Comparison of ENCODE assay signal across 8 cellular contexts in genomic region chr20:63519765-63520593, GRCh38. TPM values are rescaled to one million over a fixed set of nuclear protein-coding genes. Genes with fewer than 3 reads are reported as not detected.
DNase-seq lines count a peak whose midpoint lies in the region; ATAC-seq lines count a peak whose summit lies in the region.

No MANE protein-coding gene starts in this region.

- peaks cover 4 to 6% of the 10 kb centered on the region in 2 donors for H3K9me3 ChIP-seq in duodenal mucosa (ENCODE audit: control insufficient read depth in 1 of 2, low read length in 2 of 2)

- H3K4me3 Mint-ChIP-seq in activated CD4-positive, alpha-beta T cell treated with anti-CD3 and anti-CD28 coated beads for 36 hours: peak overlapping the region; percentile 77
- H3K4me3 Mint-ChIP-seq in memory B cell: peak overlapping the region; percentile 80

- peak overlapping the region; percentile 71 for H3K4me3 ChIP-seq in Jurkat, Clone E6-1 (ENCODE audit: low read length)
- peak overlapping the region; percentile 63 to 64 for H3K4me3 ChIP-seq in duodenal mucosa (ENCODE audit: low read depth in 1 of 2, low read length in 2 of 2)

- peak overlapping the region; percentile 50 for H3K27ac ChIP-seq in duodenal mucosa (ENCODE audit: low read depth, low read length)

- peak overlapping the region; percentile 47 for H3K27ac Mint-ChIP-seq in activated CD4-positive, alpha-beta T cell treated with anti-CD3 and anti-CD28 coated beads for 36 hours
- H3K27ac Mint-ChIP-seq in memory B cell: peak overlapping the region; percentile 73

- peaks cover 5% of the 10 kb centered on the region for H3K9me3 Mint-ChIP-seq in activated CD4-positive, alpha-beta T cell treated with anti-CD3 and anti-CD28 coated beads for 36 hours (ENCODE audit: low read depth)
- H3K9me3 Mint-ChIP-seq in memory B cell: peaks cover 5% of the 10 kb centered on the region

- intact Hi-C loops in activated CD4-positive, alpha-beta T cell treated with anti-CD3 and anti-CD28 coated beads for 36 hours (cut with DNase I, micrococcal nuclease): loop anchor here (1.0 to 5.0 kb wide), 17 partner anchors 17 to 735 kb away; partner anchors contain the start of genes ARFGAP1 (in 1 of the 2), GMEB2 (in 1 of the 2), PCMTD2 (in 1 of the 2) and PRPF6 (in 1 of the 2)

- H3K4me1 ChIP-seq in duodenal mucosa (ENCODE audit: control insufficient read depth in 1 of 2, insufficient read depth in 2 of 2, low read length in 2 of 2): peaks cover 8 to 18% of the 10 kb centered on the region in 2 donors

- peaks cover 29% of the 10 kb centered on the region for H3K36me3 Mint-ChIP-seq in activated CD4-positive, alpha-beta T cell treated with anti-CD3 and anti-CD28 coated beads for 36 hours (ENCODE audit: low read depth)
- peaks cover 13% of the 10 kb centered on the region for H3K36me3 Mint-ChIP-seq in memory B cell

- CTCF ChIA-PET in activated CD4-positive, alpha-beta T cell treated with anti-CD3 and anti-CD28 coated beads for 36 hours (lab: Charles Lee): interaction anchor here (0.6 to 4.0 kb wide), 5 partner anchors 18 to 560 kb away, joined by 3 to 21 read pairs (median 4); partner anchors contain the start of genes PTK6 and RTEL1

- H3K4me1 Mint-ChIP-seq in activated CD4-positive, alpha-beta T cell treated with anti-CD3 and anti-CD28 coated beads for 36 hours: peaks cover 10% of the 10 kb centered on the region
- peaks cover 10% of the 10 kb centered on the region for H3K4me1 Mint-ChIP-seq in memory B cell

- DNase-seq in ELF-1 (ENCODE audit: low read depth, low spot score) (peak; percentile 67), memory B cell (ENCODE audit: low spot score in 2 of 2) (peak; percentile 44 to 89), middle frontal gyrus (ENCODE audit: extremely low spot score, low spot score) (no peak)
- no peak for DNase-seq in Jurkat, Clone E6-1 (ENCODE audit: low read depth, low spot score)
- peak; percentile 74 for DNase-seq in activated CD4-positive, alpha-beta T cell treated with anti-CD3 and anti-CD28 coated beads for 36 hours
- DNase-seq in stimulated activated CD8-positive, alpha-beta memory T cell treated with anti-CD3 and anti-CD28 coated beads, Interleukin-2, amount 100 ng/mL, for 48 hours (ENCODE audit: low read depth in 2 of 2): peak; percentile 49 to 51

- H3K27me3 Mint-ChIP-seq in activated CD4-positive, alpha-beta T cell treated with anti-CD3 and anti-CD28 coated beads for 36 hours: peaks cover 2% of the 10 kb centered on the region
- H3K27me3 Mint-ChIP-seq in memory B cell: peaks cover 1% of the 10 kb centered on the region

- H3K36me3 ChIP-seq in duodenal mucosa (ENCODE audit: control insufficient read depth in 1 of 2, insufficient read depth in 2 of 2, low read length in 2 of 2): peaks cover 14 to 19% of the 10 kb centered on the region in 2 donors

- ATAC-seq in GM21717 (IDR thresholded peaks at IDR 0.05; ENCODE audit: unreplicated experiment): peak; percentile 36
- peak; percentile 55 for ATAC-seq in activated CD4-positive, alpha-beta T cell treated with anti-CD3 and anti-CD28 coated beads for 36 hours
- ATAC-seq in memory B cell (ENCODE audit: low read depth): peak; percentile 21

- H3K9ac ChIP-seq in duodenal mucosa (ENCODE audit: low read depth in 1 of 2, low read length in 2 of 2): peak overlapping the region; percentile 51 to 65

- H3K27me3 ChIP-seq in duodenal mucosa (ENCODE audit: control insufficient read depth in 1 of 2, insufficient read depth in 2 of 2, low read length in 2 of 2): peaks cover 4 to 26% of the 10 kb centered on the region in 2 donors

- POLR2A ChIA-PET in activated CD4-positive, alpha-beta T cell treated with anti-CD3 and anti-CD28 coated beads for 36 hours (lab: Charles Lee): interaction anchor here (0.5 kb wide), 1 partner anchor 82 kb away, joined by 4 read pairs; no protein-coding TSS in a partner anchor

RNA-seq across cellular contexts. Expression of gene PPDPF, which starts 0.6 kb away (rescaled TPM):
- polyA plus RNA-seq in Jurkat, Clone E6-1 (2012; ENCODE audit: insufficient read depth, insufficient read length): 214 TPM
- 100 to 1,000 TPM; 119 to 133 TPM for total RNA-seq in activated CD4-positive, alpha-beta T cell treated with anti-CD3 and anti-CD28 coated beads for 36 hours

RNA-seq across cellular contexts. Expression of gene PTK6, which starts 17.2 kb away (rescaled TPM):
- not detected for polyA plus RNA-seq in Jurkat, Clone E6-1 (2012; ENCODE audit: insufficient read depth, insufficient read length)
- total RNA-seq in activated CD4-positive, alpha-beta T cell treated with anti-CD3 and anti-CD28 coated beads for 36 hours: under 1 TPM; 0.25 to 0.48 TPM

RNA-seq across cellular contexts. Expression of gene EEF1A2, which starts 21.1 kb away (rescaled TPM):
- 53.4 TPM for polyA plus RNA-seq in Jurkat, Clone E6-1 (2012; ENCODE audit: insufficient read depth, insufficient read length)
- total RNA-seq in activated CD4-positive, alpha-beta T cell treated with anti-CD3 and anti-CD28 coated beads for 36 hours: under 1 TPM; 0.69 to 0.81 TPM

RNA-seq across cellular contexts. Expression of gene SRMS, which starts 27.6 kb away (rescaled TPM):
- polyA plus RNA-seq in Jurkat, Clone E6-1 (2012; ENCODE audit: insufficient read depth, insufficient read length): not detected
- not detected for total RNA-seq in activated CD4-positive, alpha-beta T cell treated with anti-CD3 and anti-CD28 coated beads for 36 hours

RNA-seq across cellular contexts. Expression of gene FNDC11, which starts 34.0 kb away (rescaled TPM):
- polyA plus RNA-seq in Jurkat, Clone E6-1 (2012; ENCODE audit: insufficient read depth, insufficient read length): not detected
- total RNA-seq in activated CD4-positive, alpha-beta T cell treated with anti-CD3 and anti-CD28 coated beads for 36 hours: under 1 TPM; 0.18 to 0.27 TPM

Comparison
In these comparisons a context has a peak if more than half of its experiments do, and no peak if none do; other contexts are left out.
1. DNase-seq: peak in ELF-1 (single experiment), activated CD4-positive, alpha-beta T cell treated with anti-CD3 and anti-CD28 coated beads for 36 hours (single experiment), memory B cell (2 of 2) and stimulated activated CD8-positive, alpha-beta memory T cell treated with anti-CD3 and anti-CD28 coated beads, Interleukin-2, amount 100 ng/mL, for 48 hours (2 of 2); none in Jurkat, Clone E6-1 (single experiment) and middle frontal gyrus (single experiment).
2. Peak in every context shown above with its lines, with median percentiles within 50 percentile points of each other: ATAC-seq.